1 cellular context compared by ENCODE assay signal in the genomic region with DNA sequence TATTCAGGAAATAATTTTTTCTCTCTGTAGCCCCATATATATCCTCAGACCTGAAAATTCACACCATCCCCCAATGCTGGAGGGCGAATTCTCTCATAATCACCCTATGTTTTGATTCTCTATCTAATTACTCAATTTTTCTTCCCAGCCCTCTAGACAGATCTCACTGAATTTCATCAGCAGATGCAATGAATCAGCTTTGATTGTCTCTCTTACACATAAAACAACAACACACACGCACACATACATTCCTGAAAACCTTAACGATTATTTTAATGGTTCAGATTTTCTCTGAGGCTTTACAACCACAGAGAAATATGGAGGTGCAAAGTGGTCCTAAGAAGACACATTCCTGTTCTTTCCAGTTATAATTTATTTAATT.
TF ChIP-seq lines count a peak whose summit lies in the region.

No MANE protein-coding gene starts in this region.

TF ChIP-seq in GM23338, 12 proteins besides CTCF, POLR2A, EP300 and RAD21 (continued from another document):
- TF ChIP-seq, protein P1, sequence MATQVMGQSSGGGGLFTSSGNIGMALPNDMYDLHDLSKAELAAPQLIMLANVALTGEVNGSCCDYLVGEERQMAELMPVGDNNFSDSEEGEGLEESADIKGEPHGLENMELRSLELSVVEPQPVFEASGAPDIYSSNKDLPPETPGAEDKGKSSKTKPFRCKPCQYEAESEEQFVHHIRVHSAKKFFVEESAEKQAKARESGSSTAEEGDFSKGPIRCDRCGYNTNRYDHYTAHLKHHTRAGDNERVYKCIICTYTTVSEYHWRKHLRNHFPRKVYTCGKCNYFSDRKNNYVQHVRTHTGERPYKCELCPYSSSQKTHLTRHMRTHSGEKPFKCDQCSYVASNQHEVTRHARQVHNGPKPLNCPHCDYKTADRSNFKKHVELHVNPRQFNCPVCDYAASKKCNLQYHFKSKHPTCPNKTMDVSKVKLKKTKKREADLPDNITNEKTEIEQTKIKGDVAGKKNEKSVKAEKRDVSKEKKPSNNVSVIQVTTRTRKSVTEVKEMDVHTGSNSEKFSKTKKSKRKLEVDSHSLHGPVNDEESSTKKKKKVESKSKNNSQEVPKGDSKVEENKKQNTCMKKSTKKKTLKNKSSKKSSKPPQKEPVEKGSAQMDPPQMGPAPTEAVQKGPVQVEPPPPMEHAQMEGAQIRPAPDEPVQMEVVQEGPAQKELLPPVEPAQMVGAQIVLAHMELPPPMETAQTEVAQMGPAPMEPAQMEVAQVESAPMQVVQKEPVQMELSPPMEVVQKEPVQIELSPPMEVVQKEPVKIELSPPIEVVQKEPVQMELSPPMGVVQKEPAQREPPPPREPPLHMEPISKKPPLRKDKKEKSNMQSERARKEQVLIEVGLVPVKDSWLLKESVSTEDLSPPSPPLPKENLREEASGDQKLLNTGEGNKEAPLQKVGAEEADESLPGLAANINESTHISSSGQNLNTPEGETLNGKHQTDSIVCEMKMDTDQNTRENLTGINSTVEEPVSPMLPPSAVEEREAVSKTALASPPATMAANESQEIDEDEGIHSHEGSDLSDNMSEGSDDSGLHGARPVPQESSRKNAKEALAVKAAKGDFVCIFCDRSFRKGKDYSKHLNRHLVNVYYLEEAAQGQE (IDR thresholded peaks at IDR 0.05; ENCODE audit: unreplicated experiment) = no peak
- TF ChIP-seq STAT1 (IDR thresholded peaks at IDR 0.05; ENCODE audit: unreplicated experiment) (no peak), EZH2phosphoT487 (IDR thresholded peaks at IDR 0.05; ENCODE audit: unreplicated experiment) (no peak), NANOG (IDR thresholded peaks at IDR 0.05; ENCODE audit: borderline replicate concordance) (no peak), CREB1 (CRISPR knock-in tag; IDR thresholded peaks at IDR 0.05; ENCODE audit: low read depth) (no peak), JUNB (IDR thresholded peaks at IDR 0.05; ENCODE audit: unreplicated experiment) (no peak), POLR2AphosphoS5 (IDR thresholded peaks at IDR 0.05; ENCODE audit: low read depth) (no peak), ZNF114 (CRISPR knock-in tag; IDR thresholded peaks at IDR 0.05) (no peak), ZNF331 (CRISPR knock-in tag; IDR thresholded peaks at IDR 0.05; ENCODE audit: low read depth) (no peak)
- TF ChIP-seq, protein P2, sequence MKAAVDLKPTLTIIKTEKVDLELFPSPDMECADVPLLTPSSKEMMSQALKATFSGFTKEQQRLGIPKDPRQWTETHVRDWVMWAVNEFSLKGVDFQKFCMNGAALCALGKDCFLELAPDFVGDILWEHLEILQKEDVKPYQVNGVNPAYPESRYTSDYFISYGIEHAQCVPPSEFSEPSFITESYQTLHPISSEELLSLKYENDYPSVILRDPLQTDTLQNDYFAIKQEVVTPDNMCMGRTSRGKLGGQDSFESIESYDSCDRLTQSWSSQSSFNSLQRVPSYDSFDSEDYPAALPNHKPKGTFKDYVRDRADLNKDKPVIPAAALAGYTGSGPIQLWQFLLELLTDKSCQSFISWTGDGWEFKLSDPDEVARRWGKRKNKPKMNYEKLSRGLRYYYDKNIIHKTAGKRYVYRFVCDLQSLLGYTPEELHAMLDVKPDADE (IDR thresholded peaks at IDR 0.05) = no peak
